ENCODE assay signal across 8 cellular contexts in genomic region chr17:57085448-57086068, GRCh38. TPM values are rescaled to one million over a fixed set of nuclear protein-coding genes. Genes with fewer than 3 reads are reported as not detected.
DNase-seq lines count a peak whose midpoint lies in the region; ATAC-seq and TF ChIP-seq lines count a peak whose summit lies in the region.

No MANE protein-coding gene starts in this region.

- intact Hi-C loops in left lung (cut with DNase I), result no loop called here

- H3K27ac Mint-ChIP-seq in HFFc6 (no peak overlapping the region; the same call in 1 of the 2 replicates), chondrocyte (ENCODE audit: unreplicated experiment) (peak overlapping the region; percentile 81)

- H3K36me3 Mint-ChIP-seq in HFFc6 (ENCODE audit: low read depth) (no peaks in the 10 kb centered on the region), chondrocyte (ENCODE audit: low read depth) (no peaks in the 10 kb centered on the region)

- peak overlapping the region; percentile 86 to 96 for H3K27ac ChIP-seq in left lung

- TF ChIP-seq CTCF in HFFc6 (IDR thresholded peaks at IDR 0.05) (no peak; the same call in none of the 2 replicates), WI38 (IDR thresholded peaks at IDR 0.05; ENCODE audit: low read depth, low read length) (no peak), chondrocyte (IDR thresholded peaks at IDR 0.05) (peak; percentile 57), left lung (IDR thresholded peaks at IDR 0.05) (no peak)

- no peaks in the 10 kb centered on the region for H3K27me3 ChIP-seq in left lung

- no peaks in the 10 kb centered on the region for H3K36me3 ChIP-seq in left lung

- H3K9me3 ChIP-seq in left lung, result no peaks in the 10 kb centered on the region

- no peaks in the 10 kb centered on the region for H3K9me3 Mint-ChIP-seq in HFFc6
- H3K9me3 Mint-ChIP-seq in chondrocyte (ENCODE audit: low read depth), result no peaks in the 10 kb centered on the region

- H3K4me3 ChIP-seq in WI38 (ENCODE audit: low read depth, low read length), result peak overlapping the region; percentile 77
- peak overlapping the region; percentile 78 to 92 for H3K4me3 ChIP-seq in left lung

- DNase-seq in NCI-H2081 (lab: John Stamatoyannopoulos, UW) (peak; percentile 49 to 66), NCI-H2081 treated with DMSO at 0.1 percent for 48 hours (lab: John Stamatoyannopoulos, UW) (no peak), HFFc6 (peak; percentile 19), NAMALWA (ENCODE audit: low spot score) (peak; percentile 69), chondrocyte (ENCODE audit: low spot score) (no peak), left lung (peak; percentile 74 to 86)
- DNase-seq in stimulated activated CD4-positive, alpha-beta T cell treated with anti-CD3 and anti-CD28 coated beads, Interleukin-2, amount 100 ng/mL, for 48 hours, result peak; percentile 36 to 47

- peaks cover 31% of the 10 kb centered on the region for H3K4me1 Mint-ChIP-seq in HFFc6 (ENCODE audit: low read depth)
- H3K4me1 Mint-ChIP-seq in chondrocyte (ENCODE audit: low read depth), result peaks cover 14% of the 10 kb centered on the region

- H3K27me3 Mint-ChIP-seq in HFFc6 (ENCODE audit: insufficient read depth) (peaks cover 1% of the 10 kb centered on the region), chondrocyte (ENCODE audit: low read depth) (no peaks in the 10 kb centered on the region)

- peaks cover 0 to 41% of the 10 kb centered on the region in 2 donors for H3K4me1 ChIP-seq in left lung

- H3K4me3 Mint-ChIP-seq in HFFc6 (peak overlapping the region; percentile 88), chondrocyte (ENCODE audit: unreplicated experiment) (peak overlapping the region; percentile 85)

- peak; percentile 56 for ATAC-seq in left lung

RNA-seq across cellular contexts. Expression of gene AKAP1, which starts 0.5 kb away (rescaled TPM):
- total RNA-seq in HFFc6 (2021; fragmentation: NEBNext Ultra II Directional; extraction: Animal tissue kit (Norgen Biotek cat#: 25700)), result 10 to 100 TPM in 5 of 6 experiments, 1 to 10 TPM in 1; 9.7 to 12.6 (median 10.7) TPM
- total RNA-seq in chondrocyte (11.5 to 14.8 TPM (median 14.2 TPM) in 3 replicates), left lung (10 to 100 TPM; 43.6 to 47.6 TPM)

Comparison
In these comparisons a context has a peak if more than half of its experiments do, and no peak if none do; other contexts are left out.
1. DNase-seq: peak in NCI-H2081 (2 of 2), HFFc6 (single experiment), NAMALWA (single experiment), left lung (2 of 2) and stimulated activated CD4-positive, alpha-beta T cell treated with anti-CD3 and anti-CD28 coated beads, Interleukin-2, amount 100 ng/mL, for 48 hours (2 of 2); none in NCI-H2081 treated with DMSO at 0.1 percent for 48 hours (single experiment) and chondrocyte (single experiment).